In the genomic region with DNA sequence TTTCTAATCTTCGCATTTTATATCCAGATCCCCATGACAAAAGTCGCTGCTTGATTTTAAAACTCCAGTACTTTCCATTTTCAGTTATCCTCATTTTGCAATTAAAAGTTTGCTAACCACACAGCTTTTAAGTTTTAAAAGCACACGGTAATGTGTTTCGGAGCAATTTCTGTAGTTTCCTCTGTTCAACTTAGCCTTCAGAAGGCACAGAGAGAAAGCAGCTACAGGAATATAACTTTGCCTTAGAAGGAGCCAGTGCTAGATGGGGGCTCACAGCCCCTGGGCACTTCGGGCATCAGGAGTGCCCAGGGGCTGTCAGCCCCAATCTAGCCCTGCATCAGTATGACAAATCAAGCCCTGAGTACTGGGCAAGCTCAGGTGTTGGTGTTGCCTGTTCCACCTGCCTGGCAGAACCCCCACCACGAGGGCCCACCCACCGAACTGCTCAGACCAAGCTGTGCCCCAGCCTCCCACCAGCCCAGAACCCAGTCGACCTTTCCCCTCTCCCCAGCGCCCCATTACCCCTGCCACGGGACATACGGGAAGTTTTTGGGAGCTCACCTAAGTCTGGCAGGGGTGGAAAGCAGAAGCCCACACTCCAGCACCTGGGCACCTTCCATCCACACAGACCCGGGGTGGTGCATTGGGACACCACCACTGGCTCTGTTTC, we compare ENCODE assay signal across 15 cellular contexts. TPM values are rescaled to one million over a fixed set of nuclear protein-coding genes. Genes with fewer than 3 reads are reported as not detected.
A peak's percentile ranks its signal among the peaks of the same experiment; 100 is the strongest.
DNase-seq lines count a peak whose midpoint lies in the region; ATAC-seq and TF ChIP-seq lines count a peak whose summit lies in the region.
"Had no signal": no experiment of that assay in that cellular context is flagged by ENCODE, and none has a peak within 500 bp of the region (broad histone marks: within the 10 kb centered on the region; RNA-seq: fewer than 3 reads in every experiment).

No MANE protein-coding gene starts in this region.

- peak; percentile 45 for DNase-seq in activated CD8-positive, alpha-beta memory T cell treated with anti-CD3 and anti-CD28 coated beads, Interleukin-2, amount 50 U/mL, for 48 hours
- DNase-seq in activated CD8-positive, alpha-beta memory T cell treated with anti-CD3 and anti-CD28 coated beads for 24 hours = no peak
- DNase-seq in T-cell (no peak), colonic mucosa (no peak), DMS153 treated with DMSO at 0.1 percent for 48 hours (lab: John Stamatoyannopoulos, UW; ENCODE audit: unreplicated experiment) (no peak), dedifferentiated amniotic fluid mesenchymal stem cell (ENCODE audit: extremely low spot score) (no peak)
- DNase-seq in stimulated activated effector memory CD8-positive, alpha-beta T cell treated with anti-CD3 and anti-CD28 coated beads, Interleukin-12 subunit alpha, Interleukin-12 subunit beta, amount 100 ng/mL, for 72 hours (ENCODE audit: low spot score in 2 of 2) = no peak
- DNase-seq: cerebellar nuclear complex, COR-L47, EL, NCI-H1048, NCI-H748 treated with DMSO at 0.1 percent for 48 hours had no signal

- H3K4me3 ChIP-seq in colonic mucosa = no peak overlapping the region
- H3K4me3 ChIP-seq: prostate gland, upper lobe of left lung had no signal

- no peaks in the 10 kb centered on the region for H3K9me3 ChIP-seq in colonic mucosa
- H3K9me3 ChIP-seq: prostate gland had no signal

- ATAC-seq in T-cell (replicated peaks in 1 of 4) = peak; percentile 44 to 62 (median 49)
- ATAC-seq in stimulated activated effector memory CD8-positive, alpha-beta T cell treated with anti-CD3 and anti-CD28 coated beads, Interleukin-12 subunit alpha, Interleukin-12 subunit beta, amount 100 ng/mL, for 72 hours = no peak
- ATAC-seq in GM21526 (IDR thresholded peaks at IDR 0.05; ENCODE audit: low FRiP score, unreplicated experiment) = no peak

- H3K4me1 ChIP-seq in colonic mucosa = no peaks in the 10 kb centered on the region
- H3K4me1 ChIP-seq: prostate gland had no signal

- H3K9me3 Mint-ChIP-seq in T-cell = peaks cover 4 to 18% (median 7%) of the 10 kb centered on the region in 3 donors
- H3K9me3 Mint-ChIP-seq in stimulated activated effector memory CD8-positive, alpha-beta T cell treated with anti-CD3 and anti-CD28 coated beads, Interleukin-12 subunit alpha, Interleukin-12 subunit beta, amount 100 ng/mL, for 72 hours = peaks cover 3% of the 10 kb centered on the region

- H3K36me3 ChIP-seq in colonic mucosa = no peaks in the 10 kb centered on the region
- H3K36me3 ChIP-seq: prostate gland, upper lobe of left lung had no signal

- POLR2A ChIA-PET in T-cell (lab: Charles Lee) = interaction anchor here (0.5 to 0.6 kb wide), 2 partner anchors 53 to 175 kb away, joined by 3 read pairs; no protein-coding TSS in a partner anchor

- H3K27me3 Mint-ChIP-seq in T-cell = no peaks in the 10 kb centered on the region

- H3K4me1 Mint-ChIP-seq in T-cell = peaks cover 33 to 51% (median 43%) of the 10 kb centered on the region in 3 donors
- H3K4me1 Mint-ChIP-seq in stimulated activated effector memory CD8-positive, alpha-beta T cell treated with anti-CD3 and anti-CD28 coated beads, Interleukin-12 subunit alpha, Interleukin-12 subunit beta, amount 100 ng/mL, for 72 hours = peaks cover 14% of the 10 kb centered on the region

- intact Hi-C loops in colonic mucosa (cut with DNase I) = no loop called here

- H3K27me3 ChIP-seq in colonic mucosa = no peaks in the 10 kb centered on the region
- H3K27me3 ChIP-seq: upper lobe of left lung had no signal

- peak overlapping the region; percentile 16 for H3K27ac ChIP-seq in colonic mucosa
- H3K27ac ChIP-seq: prostate gland had no signal

- CTCF ChIA-PET in T-cell (lab: Charles Lee) = interaction anchor here in 1 of 2 donors (0.8 to 1.0 kb wide), 2 partner anchors 16 to 51 kb away, joined by 3 to 5 read pairs; no protein-coding TSS in a partner anchor

- peak overlapping the region in 2 of 3 donors; percentile 73 for H3K4me3 Mint-ChIP-seq in T-cell
- H3K4me3 Mint-ChIP-seq in stimulated activated effector memory CD8-positive, alpha-beta T cell treated with anti-CD3 and anti-CD28 coated beads, Interleukin-12 subunit alpha, Interleukin-12 subunit beta, amount 100 ng/mL, for 72 hours = peak overlapping the region; percentile 26

- peaks cover 33% of the 10 kb centered on the region for H3K36me3 Mint-ChIP-seq in T-cell
- peaks cover 10% of the 10 kb centered on the region for H3K36me3 Mint-ChIP-seq in stimulated activated effector memory CD8-positive, alpha-beta T cell treated with anti-CD3 and anti-CD28 coated beads, Interleukin-12 subunit alpha, Interleukin-12 subunit beta, amount 100 ng/mL, for 72 hours

- no peak for TF ChIP-seq CTCF in colonic mucosa (IDR thresholded peaks at IDR 0.05)

- H3K27ac Mint-ChIP-seq in T-cell = no peak overlapping the region
- peak overlapping the region; percentile 84 for H3K27ac Mint-ChIP-seq in stimulated activated effector memory CD8-positive, alpha-beta T cell treated with anti-CD3 and anti-CD28 coated beads, Interleukin-12 subunit alpha, Interleukin-12 subunit beta, amount 100 ng/mL, for 72 hours

- no peak overlapping the region for H3K9ac ChIP-seq in colonic mucosa (ENCODE audit: low read depth in 2 of 2, low read length in 2 of 2)

RNA-seq across cellular contexts. Expression of a gene that starts 47.3 kb away (rescaled TPM):
- total RNA-seq in T-cell = 100 to 1,000 TPM in 3 of 5 donors, 10 to 100 TPM in 2; 77.3 to 219 (median 106) TPM
- total RNA-seq in colonic mucosa = 100 to 1,000 TPM in 1 of 2 donors, 10 to 100 TPM in 1; 88.1 to 158 TPM

Comparison
In these comparisons a context has a peak if more than half of its experiments do, and no peak if none do; other contexts are left out.
1. ATAC-seq: peak in T-cell (4 of 4); none in stimulated activated effector memory CD8-positive, alpha-beta T cell treated with anti-CD3 and anti-CD28 coated beads, Interleukin-12 subunit alpha, Interleukin-12 subunit beta, amount 100 ng/mL, for 72 hours (single experiment) and GM21526 (single experiment).